Comparison of ENCODE assay signal across 32 cellular contexts in the genomic region with DNA sequence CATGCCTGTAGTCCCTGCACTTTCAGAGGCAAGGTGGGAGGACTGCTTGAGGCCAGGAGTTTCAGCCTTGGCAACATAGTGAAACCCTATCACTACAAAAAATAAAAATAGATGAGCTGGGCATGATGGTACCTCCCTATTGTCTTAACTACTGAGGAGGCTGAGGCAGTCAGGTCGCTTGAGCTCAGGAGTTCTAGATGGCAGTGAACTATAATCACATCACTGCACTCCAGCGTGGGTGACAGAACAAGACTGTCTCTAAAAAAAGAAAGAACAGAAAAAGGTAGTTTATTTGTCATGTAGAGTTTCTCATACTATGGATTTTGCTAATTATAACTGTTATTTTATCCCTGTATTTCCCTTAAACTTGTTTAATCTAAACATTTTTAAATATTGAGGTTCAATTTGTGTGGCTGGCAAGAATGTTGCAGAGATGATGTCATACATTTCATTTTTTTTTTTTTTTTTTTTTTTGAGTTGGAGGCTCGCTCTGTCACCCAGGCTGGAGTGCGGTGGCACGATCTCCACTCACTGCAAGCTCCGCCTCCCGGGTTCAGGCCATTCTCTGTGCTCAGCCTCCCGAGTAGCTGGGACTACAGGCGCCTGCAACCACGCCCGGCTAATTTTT.
"Had no signal": no experiment of that assay in that cellular context is flagged by ENCODE, and none has a peak within 500 bp of the region (broad histone marks: within the 10 kb centered on the region; RNA-seq: fewer than 3 reads in every experiment).

No MANE protein-coding gene starts in this region.

- DNase-seq: activated CD4-positive, alpha-beta memory T cell treated with anti-CD3 and anti-CD28 coated beads, Interleukin-2, amount 10 ng/mL, durations not matched to agents 7 days and 5 days; activated CD4-positive, alpha-beta T cell treated with anti-CD3 and anti-CD28 coated beads for 1 hour; activated CD4-positive, alpha-beta T cell treated with anti-CD3 and anti-CD28 coated beads for 4 hours; activated CD4-positive, alpha-beta T cell treated with anti-CD3 and anti-CD28 coated beads, Interleukin-2, amount 10 ng/mL, durations not matched to agents 7 days and 5 days; activated CD4-positive, alpha-beta T cell treated with anti-CD3 and anti-CD28 coated beads, Interleukin-2, amount 50 U/mL, for 4 hours; activated CD8-positive, alpha-beta memory T cell treated with anti-CD3 and anti-CD28 coated beads, Interleukin-2, amount 50 U/mL, for 48 hours; activated gamma-delta T cell; activated naive CD4-positive, alpha-beta T cell; activated naive CD4-positive, alpha-beta T cell treated with anti-CD3 and anti-CD28 coated beads, Interleukin-2, amount 10 ng/mL, durations not matched to agents 7 days and 5 days; activated naive CD8-positive, alpha-beta T cell treated with anti-CD3 and anti-CD28 coated beads, Interleukin-2, amount 10 ng/mL, durations not matched to agents 7 days and 5 days; activated T-cell treated with anti-CD3 and anti-CD28 coated beads for 4 hours; activated T-cell treated with anti-CD3 and anti-CD28 coated beads, Interleukin-2, amount 50 U/mL, for 24 hours; activated T-cell treated with anti-CD3 and anti-CD28 coated beads, Interleukin-2, amount 50 U/mL, for 72 hours; cortex of kidney; dermis blood vessel endothelial cell; effector CD4-positive, alpha-beta T cell; effector memory CD8-positive, alpha-beta T cell; erythroblast; foreskin keratinocyte; gastrocnemius medialis; T-helper 2 cell had no signal

- H3K36me3 Mint-ChIP-seq: activated naive CD4-positive, alpha-beta T cell treated with anti-CD3 and anti-CD28 coated beads, Interleukin-2, amount 10 ng/mL, durations not matched to agents 7 days and 5 days; activated naive CD4-positive, alpha-beta T cell treated with anti-CD3 and anti-CD28 coated beads, Interleukin-2, amount 50 U/mL, for 72 hours; activated naive CD8-positive, alpha-beta T cell treated with anti-CD3 and anti-CD28 coated beads, Interleukin-2, amount 10 ng/mL, durations not matched to agents 7 days and 5 days; brain had no signal

- H3K36me3 ChIP-seq: ascending aorta, breast epithelium, cardiac muscle cell, esophagus muscularis mucosa, gastrocnemius medialis had no signal

- FAIRE-seq: colon, TTC549 had no signal

- H3K4me1 Mint-ChIP-seq: activated CD4-positive, alpha-beta memory T cell treated with anti-CD3 and anti-CD28 coated beads, Interleukin-2, amount 10 ng/mL, durations not matched to agents 7 days and 5 days; activated CD4-positive, alpha-beta T cell treated with anti-CD3 and anti-CD28 coated beads, Interleukin-2, amount 10 ng/mL, durations not matched to agents 7 days and 5 days; activated naive CD4-positive, alpha-beta T cell treated with anti-CD3 and anti-CD28 coated beads, Interleukin-2, amount 10 ng/mL, durations not matched to agents 7 days and 5 days; activated naive CD8-positive, alpha-beta T cell treated with anti-CD3 and anti-CD28 coated beads, Interleukin-2, amount 10 ng/mL, durations not matched to agents 7 days and 5 days; brain; central memory CD8-positive, alpha-beta T cell had no signal

- H3K27ac ChIP-seq: ascending aorta, breast epithelium, cardiac muscle cell, esophagus muscularis mucosa, foreskin keratinocyte, gastrocnemius medialis, VCaP had no signal

- H3K4me1 ChIP-seq: ascending aorta, breast epithelium, esophagus muscularis mucosa, foreskin keratinocyte, gastrocnemius medialis had no signal

- ATAC-seq: activated naive CD4-positive, alpha-beta T cell treated with anti-CD3 and anti-CD28 coated beads, Interleukin-2, amount 50 U/mL, for 72 hours; activated T-cell treated with anti-CD3 and anti-CD28 coated beads, Interleukin-2, amount 50 U/mL, for 72 hours; effector memory CD8-positive, alpha-beta T cell; foreskin keratinocyte; gastrocnemius medialis; WTC11 had no signal

- H3K9me3 Mint-ChIP-seq: activated naive CD4-positive, alpha-beta T cell treated with anti-CD3 and anti-CD28 coated beads, Interleukin-2, amount 50 U/mL, for 72 hours; activated T-cell treated with anti-CD3 and anti-CD28 coated beads, Interleukin-2, amount 50 U/mL, for 24 hours; central memory CD8-positive, alpha-beta T cell; effector memory CD8-positive, alpha-beta T cell had no signal

- H3K27me3 ChIP-seq: ascending aorta, breast epithelium, cardiac muscle cell, esophagus muscularis mucosa, foreskin keratinocyte, gastrocnemius medialis had no signal

- H3K27ac Mint-ChIP-seq: activated CD4-positive, alpha-beta memory T cell treated with anti-CD3 and anti-CD28 coated beads, Interleukin-2, amount 10 ng/mL, durations not matched to agents 7 days and 5 days; activated CD4-positive, alpha-beta T cell treated with anti-CD3 and anti-CD28 coated beads, Interleukin-2, amount 10 ng/mL, durations not matched to agents 7 days and 5 days; activated naive CD4-positive, alpha-beta T cell treated with anti-CD3 and anti-CD28 coated beads, Interleukin-2, amount 10 ng/mL, durations not matched to agents 7 days and 5 days; activated naive CD4-positive, alpha-beta T cell treated with anti-CD3 and anti-CD28 coated beads, Interleukin-2, amount 50 U/mL, for 72 hours; activated naive CD8-positive, alpha-beta T cell treated with anti-CD3 and anti-CD28 coated beads, Interleukin-2, amount 10 ng/mL, durations not matched to agents 7 days and 5 days; activated T-cell treated with anti-CD3 and anti-CD28 coated beads, Interleukin-2, amount 50 U/mL, for 24 hours; activated T-cell treated with anti-CD3 and anti-CD28 coated beads, Interleukin-2, amount 50 U/mL, for 72 hours; brain; effector memory CD8-positive, alpha-beta T cell; WTC11 had no signal

- H3K4me3 ChIP-seq: ascending aorta, breast epithelium, cardiac muscle cell, esophagus muscularis mucosa, gastrocnemius medialis had no signal

- H3K9me3 ChIP-seq: ascending aorta, breast epithelium, esophagus muscularis mucosa, gastrocnemius medialis had no signal

- H3K4me3 Mint-ChIP-seq: activated CD4-positive, alpha-beta memory T cell treated with anti-CD3 and anti-CD28 coated beads, Interleukin-2, amount 10 ng/mL, durations not matched to agents 7 days and 5 days; activated CD4-positive, alpha-beta T cell treated with anti-CD3 and anti-CD28 coated beads, Interleukin-2, amount 10 ng/mL, durations not matched to agents 7 days and 5 days; activated naive CD4-positive, alpha-beta T cell treated with anti-CD3 and anti-CD28 coated beads, Interleukin-2, amount 10 ng/mL, durations not matched to agents 7 days and 5 days; activated naive CD8-positive, alpha-beta T cell treated with anti-CD3 and anti-CD28 coated beads, Interleukin-2, amount 10 ng/mL, durations not matched to agents 7 days and 5 days; activated T-cell treated with anti-CD3 and anti-CD28 coated beads, Interleukin-2, amount 50 U/mL, for 24 hours; activated T-cell treated with anti-CD3 and anti-CD28 coated beads, Interleukin-2, amount 50 U/mL, for 72 hours; brain; central memory CD8-positive, alpha-beta T cell; effector memory CD8-positive, alpha-beta T cell; WTC11 had no signal

- H3K27me3 Mint-ChIP-seq: activated CD4-positive, alpha-beta memory T cell treated with anti-CD3 and anti-CD28 coated beads, Interleukin-2, amount 10 ng/mL, durations not matched to agents 7 days and 5 days; activated CD4-positive, alpha-beta T cell treated with anti-CD3 and anti-CD28 coated beads, Interleukin-2, amount 10 ng/mL, durations not matched to agents 7 days and 5 days; activated naive CD4-positive, alpha-beta T cell treated with anti-CD3 and anti-CD28 coated beads, Interleukin-2, amount 10 ng/mL, durations not matched to agents 7 days and 5 days; activated naive CD8-positive, alpha-beta T cell treated with anti-CD3 and anti-CD28 coated beads, Interleukin-2, amount 10 ng/mL, durations not matched to agents 7 days and 5 days; activated T-cell treated with anti-CD3 and anti-CD28 coated beads, Interleukin-2, amount 50 U/mL, for 24 hours; brain; central memory CD8-positive, alpha-beta T cell; effector memory CD8-positive, alpha-beta T cell had no signal
